In the genomic region with DNA sequence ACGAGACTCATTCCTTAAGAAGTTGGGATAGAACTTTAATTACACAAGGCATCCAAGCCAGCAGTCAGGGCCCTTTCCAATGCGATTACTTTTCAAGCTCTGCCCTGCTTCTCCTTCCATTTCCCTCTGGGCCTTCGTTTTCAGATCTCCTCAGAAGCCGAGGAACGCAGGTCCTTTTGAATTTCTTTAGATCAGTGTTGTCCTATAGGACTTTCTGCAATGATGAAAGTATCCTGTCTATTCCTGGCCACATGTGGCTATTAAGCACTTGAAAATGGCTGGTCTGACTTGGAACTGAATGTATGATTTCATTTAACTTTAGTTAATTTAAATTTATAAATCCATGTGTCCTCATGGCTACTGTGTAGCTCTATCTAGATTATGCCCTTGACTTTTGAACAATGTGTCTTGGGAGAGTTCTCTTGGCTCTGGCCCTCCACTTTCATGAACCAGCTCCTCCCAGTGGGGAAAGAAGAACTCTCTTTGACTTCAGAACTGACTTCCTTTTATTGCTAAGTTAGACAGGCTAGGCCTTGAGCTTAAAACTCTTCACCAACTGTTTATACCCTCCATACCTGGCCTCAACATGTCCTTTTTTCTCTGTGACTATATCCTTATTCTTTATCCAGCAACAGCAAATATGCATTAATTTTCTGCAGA, we compare ENCODE assay signal across 8 cellular contexts. TPM values are rescaled to one million over a fixed set of nuclear protein-coding genes. Genes with fewer than 3 reads are reported as not detected.
DNase-seq lines count a peak whose midpoint lies in the region; ATAC-seq, FAIRE-seq and TF ChIP-seq lines count a peak whose summit lies in the region.

No MANE protein-coding gene starts in this region.

- peaks cover 20% of the 10 kb centered on the region for H3K4me1 ChIP-seq in mesendoderm (ENCODE audit: control insufficient read depth, low read depth, low read length)

- DNase-seq in Calu3, result no peak
- DNase-seq in NB4 (ENCODE audit: low read depth), result peak; percentile 81
- no peak for DNase-seq in bronchial epithelial cell (ENCODE audit: low read depth)
- peak; percentile 53 for DNase-seq in mesendoderm
- no peak for DNase-seq in NCI-H1436 treated with DMSO at 0.1 percent for 48 hours (lab: John Stamatoyannopoulos, UW)

- H2BK5ac ChIP-seq in mesendoderm (ENCODE audit: low read length), result no peak overlapping the region

- BruUV-seq in Calu3 (replicated peaks; lab: Mats Ljungman, UMichigan), result no TSS peak

- H3K4me3 Mint-ChIP-seq in Calu3 (ENCODE audit: low read depth, unreplicated experiment), result no peak overlapping the region

- peak overlapping the region; percentile 71 for H3K18ac ChIP-seq in mesendoderm (ENCODE audit: low read length)

- intact Hi-C loops in Calu3 (cut with micrococcal nuclease; ENCODE audit: unreplicated experiment), result no loop called here

- H3K27me3 Mint-ChIP-seq in Calu3 (ENCODE audit: unreplicated experiment), result no peaks in the 10 kb centered on the region

- H2BK120ac ChIP-seq in mesendoderm (ENCODE audit: low read depth, low read length), result no peak overlapping the region

- no CpG with 5 or more reads among the region's 5 CpGs for WGBS in mesendoderm (ENCODE audit: extremely low coverage, insufficient coverage, low lambda C conversion rate)

- no peaks in the 10 kb centered on the region for H3K79me2 ChIP-seq in mesendoderm (ENCODE audit: control insufficient read depth, insufficient read depth, low read length)

- H4K8ac ChIP-seq in mesendoderm (ENCODE audit: low read depth, low read length), result no peak overlapping the region

- H4K5ac ChIP-seq in mesendoderm (ENCODE audit: low read length), result no peak overlapping the region

- H3K4ac ChIP-seq in mesendoderm (ENCODE audit: low read depth, low read length), result peak overlapping the region; percentile 52

- H3K4me3 ChIP-seq in NB4 (ENCODE audit: low read depth, low read length), result no peak overlapping the region
- H3K4me3 ChIP-seq in bronchial epithelial cell (ENCODE audit: low read depth, low read length), result no peak overlapping the region
- no peak overlapping the region for H3K4me3 ChIP-seq in mesendoderm (ENCODE audit: low read length)

- no peak overlapping the region for H3K27ac ChIP-seq in mesendoderm (ENCODE audit: low read depth, low read length)

- TF ChIP-seq CTCF in Calu3 (IDR thresholded peaks at IDR 0.05; ENCODE audit: unreplicated experiment) (no peak), NB4 (IDR thresholded peaks at IDR 0.05; ENCODE audit: low read depth, low read length) (peak; percentile 36), bronchial epithelial cell (IDR thresholded peaks at IDR 0.05; ENCODE audit: insufficient read depth, low read length, severe bottlenecking) (peak; percentile 36)

- no peak for FAIRE-seq in bronchial epithelial cell (lab: Jason Lieb, UNC)

- peak overlapping the region; percentile 1 for H3K9ac ChIP-seq in mesendoderm (ENCODE audit: low read length)

- H3K56ac ChIP-seq in mesendoderm (ENCODE audit: low read length), result peak overlapping the region; percentile 28

- TF ChIP-seq POLR2A in NB4 (IDR thresholded peaks at IDR 0.05; ENCODE audit: extremely low read depth, insufficient read length), result no peak

- peaks cover 24% of the 10 kb centered on the region for H3K36me3 Mint-ChIP-seq in Calu3 (ENCODE audit: insufficient read depth, unreplicated experiment)

- H3K27me3 ChIP-seq in bronchial epithelial cell (ENCODE audit: control insufficient read depth, insufficient read depth, low read length) (no peaks in the 10 kb centered on the region), mesendoderm (ENCODE audit: insufficient read depth, low read length, poor library complexity) (no peaks in the 10 kb centered on the region)

- no peaks in the 10 kb centered on the region for H3K79me1 ChIP-seq in mesendoderm (ENCODE audit: low read length)

- H3K23ac ChIP-seq in mesendoderm (ENCODE audit: low read length), result no peak overlapping the region

- ATAC-seq in GM21360 (IDR thresholded peaks at IDR 0.05; ENCODE audit: unreplicated experiment), result no peak
- ATAC-seq in HG02763 (IDR thresholded peaks at IDR 0.05; ENCODE audit: unreplicated experiment), result no peak
- ATAC-seq in GM18870 (IDR thresholded peaks at IDR 0.05; ENCODE audit: unreplicated experiment), result no peak

- no peak overlapping the region for H3K4me2 ChIP-seq in mesendoderm (ENCODE audit: low read length)

- peak overlapping the region; percentile 15 for H3K27ac Mint-ChIP-seq in Calu3 (ENCODE audit: unreplicated experiment)

- no peak overlapping the region for H2BK15ac ChIP-seq in mesendoderm (replicated peaks; ENCODE audit: low read depth)

- peaks cover 1% of the 10 kb centered on the region for H3K36me3 ChIP-seq in bronchial epithelial cell (ENCODE audit: control insufficient read depth, insufficient read depth, low read length)
- H3K36me3 ChIP-seq in mesendoderm (ENCODE audit: control insufficient read depth, insufficient read depth, low read length), result no peaks in the 10 kb centered on the region

- H3K4me1 Mint-ChIP-seq in Calu3 (ENCODE audit: low read depth, unreplicated experiment), result peaks cover 40% of the 10 kb centered on the region

- no peaks in the 10 kb centered on the region for H3K9me3 Mint-ChIP-seq in Calu3 (ENCODE audit: low read depth, unreplicated experiment)

- CTCF ChIA-PET in Calu3 (lab: Charles Lee), result interaction anchor here (0.6 to 1.2 kb wide), 3 partner anchors 14 to 803 kb away, joined by 3 read pairs; no protein-coding TSS in a partner anchor

- peak overlapping the region; percentile 24 for H2AK5ac ChIP-seq in mesendoderm (ENCODE audit: low read length)

RNA-seq across cellular contexts. Expression of gene TGFBR2, which starts 22.7 kb away (rescaled TPM):
- 103 and 105 TPM in 2 replicates for total RNA-seq in Calu3 (2022)
- 16.0 and 25.5 TPM in 2 replicates for total RNA-seq in bronchial epithelial cell
- 2.6 TPM for polyA plus RNA-seq in mesendoderm (2013, experiment 1 of 2)
- 2.6 TPM for polyA plus RNA-seq in mesendoderm (2013, experiment 2 of 2)

Comparison
In these comparisons a context has a peak if more than half of its experiments do, and no peak if none do; other contexts are left out.
1. DNase-seq: peak in NB4 (single experiment) and mesendoderm (single experiment); none in Calu3 (single experiment), bronchial epithelial cell (single experiment) and NCI-H1436 treated with DMSO at 0.1 percent for 48 hours (single experiment).